8 cellular contexts compared by ENCODE assay signal in the genomic region with DNA sequence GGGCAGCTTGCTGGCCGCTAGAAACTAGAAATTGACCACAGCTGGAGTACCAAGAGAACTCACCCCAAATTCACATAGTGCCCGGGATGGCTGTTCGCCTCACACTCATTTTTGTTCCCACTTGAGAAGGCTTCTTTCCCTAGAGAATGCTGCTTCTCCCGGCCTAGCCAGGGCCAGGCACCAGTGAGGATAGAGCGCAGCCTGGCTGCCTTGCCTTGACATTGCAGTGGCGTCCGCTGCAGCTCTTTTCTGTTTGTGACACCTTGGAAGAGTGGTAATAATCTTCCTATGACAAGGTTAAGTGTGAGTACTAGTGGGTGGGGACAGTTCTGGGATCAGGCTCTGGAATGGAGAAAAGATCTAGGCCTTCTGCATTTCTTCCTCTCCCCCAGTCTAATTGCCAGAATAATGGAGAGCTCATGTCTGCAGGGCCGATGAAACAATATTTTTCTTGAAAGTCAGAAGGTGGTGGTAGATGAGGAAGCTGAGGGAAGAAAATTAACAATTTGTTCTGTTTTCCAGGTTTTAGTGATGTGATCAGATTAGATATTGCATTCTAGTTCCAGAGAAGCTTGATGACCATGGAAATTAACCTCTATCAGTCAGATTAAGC. TPM values are rescaled to one million over a fixed set of nuclear protein-coding genes. Genes with fewer than 3 reads are reported as not detected.
DNase-seq lines count a peak whose midpoint lies in the region; ATAC-seq, FAIRE-seq and TF ChIP-seq lines count a peak whose summit lies in the region.

No MANE protein-coding gene starts in this region.

- H3K9ac ChIP-seq in Karpas-422 (ENCODE audit: low read length) = peak overlapping the region; percentile 96

- H3K36me3 ChIP-seq in Karpas-422 (ENCODE audit: insufficient read depth, low read length) (no peaks in the 10 kb centered on the region), Peyer's patch (no peaks in the 10 kb centered on the region), neuron (ENCODE audit: insufficient read depth, low read length) (no peaks in the 10 kb centered on the region), thoracic aorta (no peaks in the 10 kb centered on the region)

- peak overlapping the region; percentile 87 for H3K4me3 Mint-ChIP-seq in activated naive CD4-positive, alpha-beta T cell treated with anti-CD3 and anti-CD28 coated beads for 36 hours

- peaks cover 25% of the 10 kb centered on the region for H3K4me1 Mint-ChIP-seq in activated naive CD4-positive, alpha-beta T cell treated with anti-CD3 and anti-CD28 coated beads for 36 hours (ENCODE audit: low read depth)

- H4K20me1 ChIP-seq in Karpas-422 (ENCODE audit: insufficient read depth, low read depth, low read length) = no peaks in the 10 kb centered on the region; the same call in 1 of the 2 replicates

- no peaks in the 10 kb centered on the region for H3K27me3 ChIP-seq in Karpas-422 (ENCODE audit: low read length)
- H3K27me3 ChIP-seq in Peyer's patch = no peaks in the 10 kb centered on the region
- no peaks in the 10 kb centered on the region for H3K27me3 ChIP-seq in neuron (ENCODE audit: insufficient read depth, low read length)
- H3K27me3 ChIP-seq in thoracic aorta (replicated peaks; ENCODE audit: insufficient read depth) = no peaks in the 10 kb centered on the region

- FAIRE-seq in frontal cortex (lab: Jason Lieb, UNC) = no peak

- H3K27ac ChIP-seq in Karpas-422 (ENCODE audit: low read length) = peak overlapping the region; percentile 68
- H3K27ac ChIP-seq in Peyer's patch = peak overlapping the region; percentile 93 to 97 (median 96)
- peak overlapping the region; percentile 91 to 99 for H3K27ac ChIP-seq in thoracic aorta

- H3K79me2 ChIP-seq in Karpas-422 (ENCODE audit: low read length) = peaks cover 10% of the 10 kb centered on the region; the same call in 1 of the 2 replicates

- H3K9me2 ChIP-seq in Karpas-422 (replicated peaks; ENCODE audit: insufficient read depth, low read length) = no peaks in the 10 kb centered on the region

- TF ChIP-seq CTCF in Peyer's patch (IDR thresholded peaks at IDR 0.05) (peak; percentile 92 to 99 (median 96)), thoracic aorta (IDR thresholded peaks at IDR 0.05) (peak; percentile 88)

- H3K36me3 Mint-ChIP-seq in activated naive CD4-positive, alpha-beta T cell treated with anti-CD3 and anti-CD28 coated beads for 36 hours (ENCODE audit: low read depth) = no peaks in the 10 kb centered on the region

- ATAC-seq in GM21576 (IDR thresholded peaks at IDR 0.05; ENCODE audit: unreplicated experiment) = peak; percentile 39
- ATAC-seq in thoracic aorta (ENCODE audit: insufficient number of reproducible peaks, low FRiP score, low read depth) = peak; percentile 47

- H3K4me1 ChIP-seq in Karpas-422 (ENCODE audit: low read length) = peaks cover 50% of the 10 kb centered on the region
- peaks cover 0 to 44% (median 12%) of the 10 kb centered on the region in 4 donors for H3K4me1 ChIP-seq in Peyer's patch
- peaks cover 33% of the 10 kb centered on the region for H3K4me1 ChIP-seq in neuron (ENCODE audit: insufficient read depth, low read length)
- peaks cover 0 to 39% of the 10 kb centered on the region in 2 donors for H3K4me1 ChIP-seq in thoracic aorta (ENCODE audit: control insufficient read depth in 1 of 2, low read depth in 2 of 2)

- peak overlapping the region; percentile 98 for H3K4me2 ChIP-seq in Karpas-422 (ENCODE audit: low read depth, low read length, poor library complexity, severe bottlenecking)

- intact Hi-C loops in activated naive CD4-positive, alpha-beta T cell treated with anti-CD3 and anti-CD28 coated beads for 36 hours (cut with micrococcal nuclease) = loop anchor here (1.0 to 5.0 kb wide), 13 partner anchors 8 to 642 kb away; partner anchors contain the start of genes CHD8, METTL17, NDRG2 and PIP4P1

- TF ChIP-seq POLR2A in Peyer's patch (IDR thresholded peaks at IDR 0.05) = no peak

- no peaks in the 10 kb centered on the region for H3K9me3 ChIP-seq in Karpas-422 (ENCODE audit: low read length)
- H3K9me3 ChIP-seq in Peyer's patch = peaks cover 0 to 4% (median 0%) of the 10 kb centered on the region in 4 donors
- no peaks in the 10 kb centered on the region for H3K9me3 ChIP-seq in neuron (ENCODE audit: low read length)
- no peaks in the 10 kb centered on the region for H3K9me3 ChIP-seq in thoracic aorta

- peak overlapping the region; percentile 96 for H3K4me3 ChIP-seq in Karpas-422 (ENCODE audit: low read length)
- H3K4me3 ChIP-seq in Peyer's patch = peak overlapping the region; percentile 60 to 82 (median 66)
- H3K4me3 ChIP-seq in neuron (ENCODE audit: low read length) = peak overlapping the region; percentile 76
- H3K4me3 ChIP-seq in thoracic aorta = peak overlapping the region; percentile 84

- H3K27ac Mint-ChIP-seq in activated naive CD4-positive, alpha-beta T cell treated with anti-CD3 and anti-CD28 coated beads for 36 hours = peak overlapping the region; percentile 84

- DNase-seq in DMS 273 (lab: John Stamatoyannopoulos, UW; ENCODE audit: unreplicated experiment) (peak; percentile 94), Karpas-422 (peak; percentile 88), Peyer's patch (peak; percentile 78 to 90 (median 88)), frontal cortex (ENCODE audit: low spot score in 2 of 2) (peak; percentile 68 to 73), thoracic aorta (ENCODE audit: low spot score) (no peak)
- DNase-seq in activated naive CD4-positive, alpha-beta T cell treated with anti-CD3 and anti-CD28 coated beads for 36 hours = peak; percentile 82

- H2AFZ ChIP-seq in Karpas-422 (ENCODE audit: low read length) = peak overlapping the region; percentile 88; the same call in 1 of the 2 replicates
- peak overlapping the region; percentile 77 for H2AFZ ChIP-seq in neuron (ENCODE audit: low read depth, low read length)

- H3K9me3 Mint-ChIP-seq in activated naive CD4-positive, alpha-beta T cell treated with anti-CD3 and anti-CD28 coated beads for 36 hours = no peaks in the 10 kb centered on the region

- CTCF ChIA-PET in activated naive CD4-positive, alpha-beta T cell treated with anti-CD3 and anti-CD28 coated beads for 36 hours (lab: Charles Lee) = interaction anchor here (0.5 to 12.9 kb wide), 48 partner anchors 10 to 373 kb away, joined by 3 to 260 read pairs (median 4); partner anchors contain the start of genes ARHGEF40 and TOX4

- H3K27me3 Mint-ChIP-seq in activated naive CD4-positive, alpha-beta T cell treated with anti-CD3 and anti-CD28 coated beads for 36 hours (ENCODE audit: low read depth) = no peaks in the 10 kb centered on the region

RNA-seq across cellular contexts. Expression of gene TMEM253, which starts 3.7 kb away (rescaled TPM):
- total RNA-seq in Karpas-422 (2014; rRNA removed; shearing (Covaris generic); ENCODE audit: low replicate concordance) = not detected in 2 replicates
- 100 to 1,000 TPM in 3 of 4 donors, 1 to 10 TPM in 1; 9.1 to 140 (median 124) TPM for total RNA-seq in Peyer's patch
- total RNA-seq in activated naive CD4-positive, alpha-beta T cell treated with anti-CD3 and anti-CD28 coated beads for 36 hours = not detected
- not detected for total RNA-seq in frontal cortex
- not detected for total RNA-seq in thoracic aorta

RNA-seq across cellular contexts. Expression of gene ZNF219, which starts 6.1 kb away (rescaled TPM):
- total RNA-seq in Karpas-422 (2014; rRNA removed; shearing (Covaris generic); ENCODE audit: low replicate concordance) = 3.4 and 3.8 TPM in 2 replicates
- total RNA-seq in Peyer's patch = 10 to 100 TPM; 41.3 to 68.8 (median 63.2) TPM
- 1 to 10 TPM; 8.3 to 9.2 TPM for total RNA-seq in activated naive CD4-positive, alpha-beta T cell treated with anti-CD3 and anti-CD28 coated beads for 36 hours
- 6.9 TPM for total RNA-seq in frontal cortex
- total RNA-seq in thoracic aorta = 10 to 100 TPM; 34.7 to 74.2 TPM

RNA-seq across cellular contexts. Expression of gene ARHGEF40, which starts 34.5 kb away (rescaled TPM):
- 2.2 TPM in 2 replicates for total RNA-seq in Karpas-422 (2014; rRNA removed; shearing (Covaris generic); ENCODE audit: low replicate concordance)
- total RNA-seq in Peyer's patch (10 to 100 TPM; 19.8 to 57.8 (median 34.6) TPM), frontal cortex (11.4 TPM), thoracic aorta (10 to 100 TPM; 51.0 to 61.7 TPM)
- not detected for total RNA-seq in activated naive CD4-positive, alpha-beta T cell treated with anti-CD3 and anti-CD28 coated beads for 36 hours

RNA-seq across cellular contexts. Expression of gene RNASE8, which starts 46.9 kb away (rescaled TPM):
- not detected in 2 replicates for total RNA-seq in Karpas-422 (2014; rRNA removed; shearing (Covaris generic); ENCODE audit: low replicate concordance)
- total RNA-seq in Peyer's patch (not detected), frontal cortex (not detected), thoracic aorta (not detected)
- total RNA-seq in activated naive CD4-positive, alpha-beta T cell treated with anti-CD3 and anti-CD28 coated beads for 36 hours = not detected

RNA-seq across cellular contexts. Expression of gene OR5AU1, which starts 51.3 kb away (rescaled TPM):
- not detected in 2 replicates for total RNA-seq in Karpas-422 (2014; rRNA removed; shearing (Covaris generic); ENCODE audit: low replicate concordance)
- total RNA-seq in Peyer's patch = not detected
- total RNA-seq in activated naive CD4-positive, alpha-beta T cell treated with anti-CD3 and anti-CD28 coated beads for 36 hours = not detected
- total RNA-seq in frontal cortex = not detected
- total RNA-seq in thoracic aorta = not detected

Comparison
In these comparisons a context has a peak if more than half of its experiments do, and no peak if none do; other contexts are left out.
1. RNA of gene TMEM253, which starts 3.7 kb away (total RNA-seq): 9.1 to 140 TPM in Peyer's patch; not detected in activated naive CD4-positive, alpha-beta T cell treated with anti-CD3 and anti-CD28 coated beads for 36 hours, not detected in Karpas-422, not detected in frontal cortex (single experiment) and not detected in thoracic aorta; every median in the first group is over 4 times any median in the second.
2. Peak in every context shown above with its lines, with median percentiles within 50 percentile points of each other: H3K27ac ChIP-seq and H3K4me3 ChIP-seq.